Comparison of ENCODE assay signal across 8 cellular contexts in genomic region chr19:54464044-54464623, GRCh38. TPM values are rescaled to one million over a fixed set of nuclear protein-coding genes. Genes with fewer than 3 reads are reported as not detected.
DNase-seq lines count a peak whose midpoint lies in the region; ATAC-seq, FAIRE-seq and TF ChIP-seq lines count a peak whose summit lies in the region.

No MANE protein-coding gene starts in this region.

- H3K9me3 ChIP-seq in CD8-positive, alpha-beta T cell (ENCODE audit: low read length), result no peaks in the 10 kb centered on the region
- H3K9me3 ChIP-seq in NT2/D1 (ENCODE audit: insufficient read depth, low read length) (no peaks in the 10 kb centered on the region), endothelial cell of umbilical vein (replicated peaks; ENCODE audit: control insufficient read depth, insufficient read depth, low read length) (no peaks in the 10 kb centered on the region), mucosa of descending colon (no peaks in the 10 kb centered on the region)

- peak overlapping the region; percentile 66 for H3K4me2 ChIP-seq in endothelial cell of umbilical vein (ENCODE audit: insufficient read depth, low read length)

- H3K9me1 ChIP-seq in endothelial cell of umbilical vein (replicated peaks; ENCODE audit: control insufficient read depth, extremely low read depth, insufficient read depth, low read length), result no peaks in the 10 kb centered on the region

- BruUV-seq in endothelial cell of umbilical vein (replicated peaks; lab: Mats Ljungman, UMichigan), result no TSS peak

- peaks cover 31% of the 10 kb centered on the region for H3K4me1 Mint-ChIP-seq in CD8-positive, alpha-beta T cell (ENCODE audit: low read depth)

- TF ChIP-seq CTCF in CD8-positive, alpha-beta T cell (IDR thresholded peaks at IDR 0.05), result no peak
- TF ChIP-seq CTCF in endothelial cell of umbilical vein (IDR thresholded peaks at IDR 0.05; ENCODE audit: extremely low read depth in 1 of 2, insufficient read depth in 1 of 2, low read depth in 1 of 2, low read length in 2 of 2), result no peak
- no peak for TF ChIP-seq CTCF in mucosa of descending colon (IDR thresholded peaks at IDR 0.05)

- dilution Hi-C loops in endothelial cell of umbilical vein (cut with MboI; ENCODE audit: extremely low pct_ligation_motif_present, low sequenced_read_pairs), result no loop called here

- peak overlapping the region; percentile 93 for H3K27ac Mint-ChIP-seq in CD8-positive, alpha-beta T cell

- intact Hi-C loops in CD8-positive, alpha-beta T cell (cut with DNase I, micrococcal nuclease), result loop anchor here (1.0 to 10.0 kb wide), 7 partner anchors 15 to 1011 kb away; partner anchors contain the start of genes C19orf85 (in 1 of the 2), CNOT3 (in 1 of the 2), ISOC2 (in 1 of the 2) and LENG8 (in 1 of the 2)
- intact Hi-C loops in endothelial cell of umbilical vein (cut with micrococcal nuclease) (loop anchor here (5.0 to 10.0 kb wide), 5 partner anchors 597 to 1191 kb away; partner anchors contain the start of genes MYADM, PPP1R12C, RDH13 and U2AF2), mucosa of descending colon (cut with DNase I, micrococcal nuclease) (no loop called here)

- POLR2A ChIA-PET in CD8-positive, alpha-beta T cell (lab: Charles Lee), result interaction anchor here (1.1 kb wide), 1 partner anchor 15 kb away, joined by 11 read pairs; the partner anchor contains the start of gene LENG8
- POLR2A ChIA-PET in endothelial cell of umbilical vein (lab: Charles Lee), result interaction anchor here (0.7 to 2.4 kb wide), 5 partner anchors 9 to 624 kb away, joined by 3 to 11 read pairs (median 5); partner anchors contain the start of genes CDC42EP5 and LENG8

- H4K20me1 ChIP-seq in endothelial cell of umbilical vein (replicated peaks; ENCODE audit: control insufficient read depth, extremely low read depth, insufficient read depth, low read length), result no peaks in the 10 kb centered on the region

- peak overlapping the region; percentile 83 for H3K4me3 ChIP-seq in CD8-positive, alpha-beta T cell (ENCODE audit: low read depth, low read length)
- H3K4me3 ChIP-seq in NT2/D1 (ENCODE audit: insufficient read length, low read depth), result peak overlapping the region; percentile 67
- peak overlapping the region; percentile 12 to 38 (median 28) for H3K4me3 ChIP-seq in endothelial cell of umbilical vein (replicated peaks in 1 of 3; ENCODE audit: insufficient read depth in 1 of 3, low read depth in 1 of 3, low read length in 3 of 3)
- peak overlapping the region; percentile 10 for H3K4me3 ChIP-seq in mucosa of descending colon

- peaks cover 30% of the 10 kb centered on the region for H3K36me3 Mint-ChIP-seq in CD8-positive, alpha-beta T cell

- CTCF ChIA-PET in CD8-positive, alpha-beta T cell (lab: Charles Lee), result interaction anchor here (1.4 kb wide), 1 partner anchor 14 kb away, joined by 4 read pairs; no protein-coding TSS in a partner anchor
- CTCF ChIA-PET in endothelial cell of umbilical vein (lab: Charles Lee), result interaction anchor here (1.9 to 2.4 kb wide), 2 partner anchors 9 to 16 kb away, joined by 14 to 21 read pairs; partner anchors contain the start of genes CDC42EP5 and LENG8

- peak overlapping the region; percentile 33 for H2AFZ ChIP-seq in endothelial cell of umbilical vein (ENCODE audit: low read depth, low read length)

- peaks cover 16% of the 10 kb centered on the region for H3K36me3 ChIP-seq in CD8-positive, alpha-beta T cell (ENCODE audit: insufficient read depth, low read length)
- H3K36me3 ChIP-seq in NT2/D1 (ENCODE audit: insufficient read depth, insufficient read length, low read length), result peaks cover 26% of the 10 kb centered on the region
- peaks cover 0 to 19% of the 10 kb centered on the region in 2 experiments for H3K36me3 ChIP-seq in endothelial cell of umbilical vein (ENCODE audit: control insufficient read depth in 2 of 2, extremely low read depth in 1 of 2, insufficient read depth in 2 of 2, low read length in 2 of 2)
- H3K36me3 ChIP-seq in mucosa of descending colon (ENCODE audit: low read depth), result peaks cover 2% of the 10 kb centered on the region

- no peaks in the 10 kb centered on the region for H3K27me3 ChIP-seq in CD8-positive, alpha-beta T cell (ENCODE audit: insufficient read depth, low read length)
- H3K27me3 ChIP-seq in NT2/D1 (ENCODE audit: insufficient read depth, insufficient read length) (no peaks in the 10 kb centered on the region), endothelial cell of umbilical vein (ENCODE audit: control insufficient read depth in 2 of 2, insufficient read depth in 2 of 2, low read length in 2 of 2) (no peaks in the 10 kb centered on the region)

- H3K4me1 ChIP-seq in CD8-positive, alpha-beta T cell (ENCODE audit: insufficient read depth, low read length), result peaks cover 20% of the 10 kb centered on the region
- peaks cover 2% of the 10 kb centered on the region for H3K4me1 ChIP-seq in NT2/D1 (ENCODE audit: insufficient read depth, insufficient read length)
- peaks cover 31% of the 10 kb centered on the region for H3K4me1 ChIP-seq in endothelial cell of umbilical vein (ENCODE audit: control insufficient read depth, extremely low read depth, insufficient read depth, low read length)
- H3K4me1 ChIP-seq in mucosa of descending colon (ENCODE audit: low read depth), result peaks cover 57% of the 10 kb centered on the region

- H3K9ac ChIP-seq in NT2/D1 (ENCODE audit: insufficient read length, low read depth) (peak overlapping the region; percentile 80), endothelial cell of umbilical vein (replicated peaks; ENCODE audit: extremely low read depth, insufficient read depth, low read length) (peak overlapping the region; percentile 17)

- H3K27me3 Mint-ChIP-seq in CD8-positive, alpha-beta T cell (ENCODE audit: low read depth), result no peaks in the 10 kb centered on the region

- peak overlapping the region; percentile 86 for H3K4me3 Mint-ChIP-seq in CD8-positive, alpha-beta T cell

- peak; percentile 61 to 91 (median 72) for DNase-seq in CD8-positive, alpha-beta T cell
- DNase-seq in NT2/D1 (ENCODE audit: low read depth, low spot score) (peak; percentile 97), endothelial cell of umbilical vein (ENCODE audit: low read depth, low spot score) (peak; percentile 61), mucosa of descending colon (peak; percentile 94 to 99 (median 98))
- peak; percentile 68 for DNase-seq in activated CD8-positive, alpha-beta memory T cell treated with anti-CD3 and anti-CD28 coated beads, Interleukin-2, amount 50 U/mL, for 4 hours
- DNase-seq in stimulated activated CD8-positive, alpha-beta memory T cell treated with anti-CD3 and anti-CD28 coated beads, Interleukin-7, amount 100 ng/mL, for 24 hours (ENCODE audit: low read depth), result peak; percentile 70

- peak overlapping the region; percentile 81 for H3K27ac ChIP-seq in CD8-positive, alpha-beta T cell (ENCODE audit: low read depth, low read length)
- peak overlapping the region; percentile 85 for H3K27ac ChIP-seq in endothelial cell of umbilical vein (ENCODE audit: insufficient read depth, low read depth, low read length)

- TF ChIP-seq POLR2A in endothelial cell of umbilical vein (IDR thresholded peaks at IDR 0.05; ENCODE audit: low read depth, low read length), result no peak

- peak; percentile 57 for ATAC-seq in CD8-positive, alpha-beta T cell
- peak; percentile 43 for ATAC-seq in GM19468 (IDR thresholded peaks at IDR 0.05; ENCODE audit: extremely low read depth, unreplicated experiment)
- peak; percentile 27 for ATAC-seq in HG03575 (IDR thresholded peaks at IDR 0.05; ENCODE audit: extremely low read depth, insufficient number of reproducible peaks, low FRiP score, unreplicated experiment)
- ATAC-seq in mucosa of descending colon, result peak; percentile 64

- peaks cover 14% of the 10 kb centered on the region for H3K79me2 ChIP-seq in endothelial cell of umbilical vein (ENCODE audit: control insufficient read depth, insufficient read depth, low read length)

- no peak for FAIRE-seq in endothelial cell of umbilical vein (lab: Jason Lieb, UNC)

- H3K9me3 Mint-ChIP-seq in CD8-positive, alpha-beta T cell, result no peaks in the 10 kb centered on the region

RNA-seq across cellular contexts. Expression of gene LENG9, which starts 0.6 kb away (rescaled TPM):
- 1 to 10 TPM; 2.3 to 2.7 TPM for total RNA-seq in CD8-positive, alpha-beta T cell
- total RNA-seq in endothelial cell of umbilical vein (2.8 and 3.2 TPM in 2 replicates), mucosa of descending colon (10 to 100 TPM in 2 of 3 donors, 1 to 10 TPM in 1; 9.2 to 21.6 (median 20.9) TPM)
- 0.97 and 1.5 TPM in 2 replicates for polyA plus RNA-seq in endothelial cell of umbilical vein
- polyA plus RNA-seq in endothelial cell of umbilical vein (2011; cell fraction: cytosol; rRNA removed), result 0.61 and 0.93 TPM in 2 replicates
- 0.70 and 0.76 TPM in 2 replicates for polyA plus RNA-seq in endothelial cell of umbilical vein (2011; cell fraction: nucleus; rRNA removed)
- polyA plus RNA-seq in endothelial cell of umbilical vein (2012), result 1.8 and 3.8 TPM in 2 replicates
- polyA minus RNA-seq in endothelial cell of umbilical vein, result 0.74 and 2.1 TPM in 2 replicates
- 7.8 TPM for polyA minus RNA-seq in endothelial cell of umbilical vein (2011; cell fraction: cytosol; rRNA and poly(A)+ RNA removed)
- polyA minus RNA-seq in endothelial cell of umbilical vein (2011; cell fraction: nucleus; rRNA and poly(A)+ RNA removed), result 0.87 and 3.4 TPM in 2 replicates

RNA-seq across cellular contexts. Expression of gene CDC42EP5, which starts 9.0 kb away (rescaled TPM):
- not detected for total RNA-seq in CD8-positive, alpha-beta T cell
- total RNA-seq in endothelial cell of umbilical vein (73.8 and 85.5 TPM in 2 replicates), mucosa of descending colon (100 to 1,000 TPM; 130 to 446 (median 319) TPM)
- 37.3 and 48.3 TPM in 2 replicates for polyA plus RNA-seq in endothelial cell of umbilical vein
- polyA plus RNA-seq in endothelial cell of umbilical vein (2011; cell fraction: cytosol; rRNA removed), result 10.6 and 30.3 TPM in 2 replicates
- polyA plus RNA-seq in endothelial cell of umbilical vein (2011; cell fraction: nucleus; rRNA removed), result 10.9 and 11.5 TPM in 2 replicates
- polyA plus RNA-seq in endothelial cell of umbilical vein (2012), result 16.2 and 50.4 TPM in 2 replicates
- 2.6 and 3.6 TPM in 2 replicates for polyA minus RNA-seq in endothelial cell of umbilical vein
- not detected for polyA minus RNA-seq in endothelial cell of umbilical vein (2011; cell fraction: cytosol; rRNA and poly(A)+ RNA removed)
- 1.4 and 6.2 TPM in 2 replicates for polyA minus RNA-seq in endothelial cell of umbilical vein (2011; cell fraction: nucleus; rRNA and poly(A)+ RNA removed)

RNA-seq across cellular contexts. Expression of gene LENG8, which starts 15.1 kb away (rescaled TPM):
- 100 to 1,000 TPM; 514 to 558 TPM for total RNA-seq in CD8-positive, alpha-beta T cell
- 213 and 218 TPM in 2 replicates for total RNA-seq in endothelial cell of umbilical vein
- polyA plus RNA-seq in endothelial cell of umbilical vein, result 130 and 134 TPM in 2 replicates
- 15.7 and 31.4 TPM in 2 replicates for polyA plus RNA-seq in endothelial cell of umbilical vein (2011; cell fraction: cytosol; rRNA removed)
- polyA plus RNA-seq in endothelial cell of umbilical vein (2011; cell fraction: nucleus; rRNA removed), result 910 and 958 TPM in 2 replicates
- polyA plus RNA-seq in endothelial cell of umbilical vein (2012), result 88.4 and 126 TPM in 2 replicates
- polyA minus RNA-seq in endothelial cell of umbilical vein, result 105 and 107 TPM in 2 replicates
- 9.1 TPM for polyA minus RNA-seq in endothelial cell of umbilical vein (2011; cell fraction: cytosol; rRNA and poly(A)+ RNA removed)
- polyA minus RNA-seq in endothelial cell of umbilical vein (2011; cell fraction: nucleus; rRNA and poly(A)+ RNA removed), result 160 and 181 TPM in 2 replicates
- total RNA-seq in mucosa of descending colon, result 100 to 1,000 TPM; 157 to 214 (median 199) TPM

RNA-seq across cellular contexts. Expression of gene LAIR2, which starts 38.5 kb away (rescaled TPM):
- total RNA-seq in CD8-positive, alpha-beta T cell, result not detected
- total RNA-seq in endothelial cell of umbilical vein (not detected in 2 replicates), mucosa of descending colon (not detected)
- not detected in 2 replicates for polyA plus RNA-seq in endothelial cell of umbilical vein
- not detected in 2 replicates for polyA plus RNA-seq in endothelial cell of umbilical vein (2011; cell fraction: cytosol; rRNA removed)
- polyA plus RNA-seq in endothelial cell of umbilical vein (2011; cell fraction: nucleus; rRNA removed), result not detected in 2 replicates
- not detected in 2 replicates for polyA plus RNA-seq in endothelial cell of umbilical vein (2012)
- not detected in 2 replicates for polyA minus RNA-seq in endothelial cell of umbilical vein
- not detected for polyA minus RNA-seq in endothelial cell of umbilical vein (2011; cell fraction: cytosol; rRNA and poly(A)+ RNA removed)
- polyA minus RNA-seq in endothelial cell of umbilical vein (2011; cell fraction: nucleus; rRNA and poly(A)+ RNA removed), result not detected in 2 replicates

RNA-seq across cellular contexts. Expression of gene TTYH1, which starts 48.9 kb away (rescaled TPM):
- total RNA-seq in CD8-positive, alpha-beta T cell, result not detected
- total RNA-seq in endothelial cell of umbilical vein, result not detected in 2 replicates
- not detected in 2 replicates for polyA plus RNA-seq in endothelial cell of umbilical vein
- not detected in 2 replicates for polyA plus RNA-seq in endothelial cell of umbilical vein (2011; cell fraction: cytosol; rRNA removed)
- not detected in 2 replicates for polyA plus RNA-seq in endothelial cell of umbilical vein (2011; cell fraction: nucleus; rRNA removed)
- 0.16 and 0.41 TPM in 2 replicates for polyA plus RNA-seq in endothelial cell of umbilical vein (2012)
- not detected in 2 replicates for polyA minus RNA-seq in endothelial cell of umbilical vein
- not detected for polyA minus RNA-seq in endothelial cell of umbilical vein (2011; cell fraction: cytosol; rRNA and poly(A)+ RNA removed)
- not detected in 2 replicates for polyA minus RNA-seq in endothelial cell of umbilical vein (2011; cell fraction: nucleus; rRNA and poly(A)+ RNA removed)
- total RNA-seq in mucosa of descending colon, result 1 to 10 TPM in 2 of 3 donors, under 1 TPM in 1; 0.55 to 8.7 (median 1.3) TPM

Comparison
In these comparisons a context has a peak if more than half of its experiments do, and no peak if none do; other contexts are left out.
1. Peak in every context shown above with its lines: DNase-seq, ATAC-seq, H3K4me3 ChIP-seq and H3K27ac ChIP-seq.
2. H3K4me3 ChIP-seq: peak in every context shown above with its lines; median percentile 83 in CD8-positive, alpha-beta T cell; 67 in NT2/D1; 28 in endothelial cell of umbilical vein; 10 in mucosa of descending colon.
3. RNA of gene CDC42EP5, which starts 9.0 kb away (total RNA-seq): 130 to 446 TPM in mucosa of descending colon and 73.8 to 85.5 TPM in endothelial cell of umbilical vein; not detected in CD8-positive, alpha-beta T cell; every median in the first group is over 10 times any median in the second.
4. intact Hi-C loops: an anchor here in CD8-positive, alpha-beta T cell (1.0 to 10.0 kb wide) and endothelial cell of umbilical vein (5.0 to 10.0 kb wide); none called in mucosa of descending colon.